ENCODE assay signal across 16 cellular contexts in the genomic region with DNA sequence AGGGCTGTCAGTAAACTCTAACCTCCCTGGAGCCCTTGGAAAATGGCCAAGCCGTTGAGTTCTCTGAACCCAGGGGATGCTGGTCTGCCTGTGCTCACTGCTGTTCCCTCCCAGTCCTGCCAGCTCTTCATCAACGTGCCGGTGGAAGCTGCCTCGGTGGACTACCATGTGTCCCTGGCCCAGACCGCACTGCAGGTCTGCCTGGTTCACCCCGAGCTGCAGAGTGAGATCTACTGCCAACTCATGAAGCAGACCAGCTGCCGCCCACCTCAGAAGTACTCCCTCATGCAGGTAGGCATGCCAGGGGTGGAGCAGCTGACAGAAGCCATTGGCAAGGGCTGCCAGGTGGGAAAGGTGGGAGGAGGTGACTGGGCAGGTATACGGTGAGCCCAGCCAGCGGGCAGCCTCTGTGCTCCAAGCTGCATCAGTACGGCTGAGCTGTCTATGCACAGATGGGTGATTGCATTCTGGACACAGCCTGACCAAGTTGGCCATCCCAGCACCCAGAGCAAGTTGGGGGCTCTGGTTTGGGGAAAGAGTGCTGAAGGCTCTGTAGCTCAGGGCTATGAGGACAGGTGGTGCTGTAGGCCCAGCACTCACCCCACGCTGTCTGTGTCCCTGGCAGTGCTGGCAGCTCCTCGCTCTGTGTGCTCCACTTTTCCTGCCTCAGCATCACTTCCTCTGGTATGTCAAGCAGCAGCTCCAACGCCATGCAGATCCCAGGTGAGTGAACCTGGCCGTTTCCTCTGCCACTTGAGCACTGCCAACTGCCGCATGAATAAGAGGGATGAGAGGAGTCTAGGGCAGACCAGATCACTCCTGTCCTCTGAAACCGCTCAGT. TPM values are rescaled to one million over a fixed set of nuclear protein-coding genes. Genes with fewer than 3 reads are reported as not detected.
A peak's percentile ranks its signal among the peaks of the same experiment; 100 is the strongest.
DNase-seq lines count a peak whose midpoint lies in the region; ATAC-seq, FAIRE-seq and TF ChIP-seq lines count a peak whose summit lies in the region.
"Had no signal": no experiment of that assay in that cellular context is flagged by ENCODE, and none has a peak within 500 bp of the region (broad histone marks: within the 10 kb centered on the region; RNA-seq: fewer than 3 reads in every experiment).

No MANE protein-coding gene starts in this region.

- peaks cover 16% of the 10 kb centered on the region for H3K4me1 ChIP-seq in Caco-2
- H3K4me1 ChIP-seq: BE2C had no signal

- ATAC-seq in sciatic nerve, result no peak
- ATAC-seq in GM19328 (IDR thresholded peaks at IDR 0.05; ENCODE audit: unreplicated experiment), result no peak

- CTCF ChIA-PET in Caco-2 (lab: Charles Lee), result no interaction called here

- no peaks in the 10 kb centered on the region for H3K9me3 ChIP-seq in Caco-2
- H3K9me3 ChIP-seq: BE2C had no signal

- POLR2A ChIA-PET in Caco-2 (lab: Charles Lee), result no interaction called here

- no peaks in the 10 kb centered on the region; the same call in none of the 2 replicates for H3K36me3 ChIP-seq in Caco-2 (ENCODE audit: control insufficient read depth, insufficient read depth, low read length)
- H3K36me3 ChIP-seq: BE2C had no signal

- intact Hi-C loops in sciatic nerve (cut with DNase I), result no loop called here
- intact Hi-C loops in Caco-2 (cut with micrococcal nuclease; ENCODE audit: unreplicated experiment), result no loop called here

- FAIRE-seq in H54 (lab: Jason Lieb, UNC), result no peak

- H3K9me3 Mint-ChIP-seq in Caco-2 (ENCODE audit: unreplicated experiment), result no peaks in the 10 kb centered on the region
- H3K9me3 Mint-ChIP-seq: CD4-positive, alpha-beta memory T cell; H9; IgD-negative memory B cell had no signal

- peaks cover 8% of the 10 kb centered on the region for H3K36me3 Mint-ChIP-seq in Caco-2 (ENCODE audit: insufficient read depth, unreplicated experiment)
- H3K36me3 Mint-ChIP-seq: CD4-positive, alpha-beta memory T cell; IgD-negative memory B cell had no signal

- no TSS peak for BruUV-seq in Caco-2 (replicated peaks; lab: Mats Ljungman, UMichigan)

- H3K4me1 Mint-ChIP-seq in Caco-2 (ENCODE audit: low read depth, unreplicated experiment), result peaks cover under 1% of the 10 kb centered on the region
- H3K4me1 Mint-ChIP-seq: H9, IgD-negative memory B cell had no signal

- no peaks in the 10 kb centered on the region for H3K27me3 Mint-ChIP-seq in Caco-2 (ENCODE audit: insufficient read depth, unreplicated experiment)
- H3K27me3 Mint-ChIP-seq: CD4-positive, alpha-beta memory T cell; IgD-negative memory B cell had no signal

- no peak overlapping the region for H3K4me3 ChIP-seq in Caco-2 (ENCODE audit: low read depth, low read length)

- H3K4me3 Mint-ChIP-seq in Caco-2 (ENCODE audit: unreplicated experiment), result no peak overlapping the region
- H3K4me3 Mint-ChIP-seq: CD4-positive, alpha-beta memory T cell; H9 had no signal

- peak; percentile 52 for DNase-seq in DMS79 treated with DMSO at 0.1 percent for 48 hours (lab: John Stamatoyannopoulos, UW)
- peak; percentile 7 for DNase-seq in NCI-H1105 (lab: John Stamatoyannopoulos, UW)
- peak; percentile 73 for DNase-seq in cerebellum (ENCODE audit: low spot score)
- DNase-seq in sciatic nerve (ENCODE audit: low spot score), result peak; percentile 51
- DNase-seq in Caco-2, result no peak
- DNase-seq in H54 (ENCODE audit: insufficient read length, low spot score), result no peak
- DNase-seq: BE2C; CD4-positive, alpha-beta memory T cell; EL; H9; NCI-H1436; NCI-H2029 treated with DMSO at 0.1 percent for 48 hours; NCI-H226; NCI-H526 had no signal

- TF ChIP-seq CTCF in Caco-2 (IDR thresholded peaks at IDR 0.05; ENCODE audit: insufficient read depth in 1 of 2, low read depth in 1 of 2, low read length in 1 of 2, severe bottlenecking in 1 of 2, unreplicated experiment in 1 of 2), result no peak

- no peaks in the 10 kb centered on the region for H3K27me3 ChIP-seq in Caco-2 (replicated peaks; ENCODE audit: control insufficient read depth, insufficient read depth, low read length)
- H3K27me3 ChIP-seq: BE2C had no signal

- no peak overlapping the region for H3K27ac Mint-ChIP-seq in Caco-2 (ENCODE audit: unreplicated experiment)
- H3K27ac Mint-ChIP-seq: CD4-positive, alpha-beta memory T cell; IgD-negative memory B cell had no signal

- TF ChIP-seq POLR2A in H54 (IDR thresholded peaks at IDR 0.05; ENCODE audit: low read depth, low read length), result no peak

RNA-seq across cellular contexts. Expression of a gene that starts 21.9 kb away (rescaled TPM):
- total RNA-seq in cerebellum, result 30.6 TPM
- total RNA-seq in sciatic nerve, result 21.6 TPM
- 16.9 and 20.4 TPM in 2 replicates for total RNA-seq in Caco-2 (2022)

RNA-seq across cellular contexts. Expression of a gene that starts 41.6 kb away (rescaled TPM):
- total RNA-seq in cerebellum, result 29.9 TPM
- 2.8 TPM for total RNA-seq in sciatic nerve
- 22.6 and 22.8 TPM in 2 replicates for total RNA-seq in Caco-2 (2022)

RNA-seq across cellular contexts. Expression of a gene that starts 45.0 kb away (rescaled TPM):
- total RNA-seq in cerebellum (13.2 TPM), sciatic nerve (6.1 TPM), Caco-2 (2022) (32.4 and 41.2 TPM in 2 replicates)

Comparison
In these comparisons a context has a peak if more than half of its experiments do, and no peak if none do; other contexts are left out.
1. DNase-seq: peak in DMS79 treated with DMSO at 0.1 percent for 48 hours (single experiment), NCI-H1105 (single experiment), cerebellum (single experiment) and sciatic nerve (single experiment); none in Caco-2 (0 of 2) and H54 (single experiment).